Comparison of ENCODE assay signal across 17 cellular contexts in genomic region chr10:50560370-50560769, GRCh38.
A peak's percentile ranks its signal among the peaks of the same experiment; 100 is the strongest.
DNase-seq lines count a peak whose midpoint lies in the region; ATAC-seq, FAIRE-seq and TF ChIP-seq lines count a peak whose summit lies in the region.
"Had no signal": no experiment of that assay in that cellular context is flagged by ENCODE, and none has a peak within 500 bp of the region (broad histone marks: within the 10 kb centered on the region; RNA-seq: fewer than 3 reads in every experiment).

No MANE protein-coding gene starts in this region.

- POLR2A ChIA-PET in HEK293 (lab: Yijun Ruan, JAX), result no interaction called here
- POLR2A ChIA-PET in K562 (lab: Yijun Ruan, JAX), result no interaction called here
- POLR2A ChIA-PET in PC-9 (lab: Charles Lee; ENCODE audit: unreplicated experiment), result no interaction called here

- no peak for TF ChIP-seq RAD21 in K562 (CRISPR knock-in tag; conservative IDR thresholded peaks at IDR 0.05 in 1 of 2, IDR thresholded peaks at IDR 0.05 in 1 of 2)

- TF ChIP-seq CTCF in HEK293 (tag by site-specific recombination; IDR thresholded peaks at IDR 0.05) (no peak), K562 (IDR thresholded peaks at IDR 0.05 in 2 of 3, conservative IDR thresholded peaks at IDR 0.05 in 1 of 3; ENCODE audit: insufficient read depth in 2 of 3, low read depth in 1 of 3, low read length in 3 of 3) (no peak), kidney (IDR thresholded peaks at IDR 0.05; ENCODE audit: borderline replicate concordance, extremely low read depth, insufficient read depth) (no peak), thyroid gland (IDR thresholded peaks at IDR 0.05) (no peak), PC-9 (conservative IDR thresholded peaks at IDR 0.05) (no peak)

- H3K4me3 ChIP-seq in HEK293 (ENCODE audit: low read depth, low read length), result no peak overlapping the region
- H3K4me3 ChIP-seq in K562, result no peak overlapping the region
- no peak overlapping the region for H3K4me3 ChIP-seq in kidney (ENCODE audit: low read length in 2 of 2)
- no peak overlapping the region for H3K4me3 ChIP-seq in thyroid gland (replicated peaks in 1 of 3)
- no peak overlapping the region for H3K4me3 ChIP-seq in PC-9
- H3K4me3 ChIP-seq: BLaER1 had no signal

- H2AFZ ChIP-seq in K562 (ENCODE audit: low read depth, low read length) (no peak overlapping the region), PC-9 (no peak overlapping the region)

- peaks cover 88% of the 10 kb centered on the region for H3K79me2 ChIP-seq in K562 (ENCODE audit: control insufficient read depth, insufficient read depth, low read length)
- H3K79me2 ChIP-seq in PC-9 (ENCODE audit: low read depth), result 0 out of 2 replicates have a peak, but pooled peaks cover 2% of the 10 kb centered on the region

- H3K9me3 ChIP-seq in HEK293 (ENCODE audit: control insufficient read depth, insufficient read depth, low read depth, low read length) (no peaks in the 10 kb centered on the region), K562 (replicated peaks; ENCODE audit: control insufficient read depth, insufficient read depth, low read depth, low read length) (no peaks in the 10 kb centered on the region), kidney (ENCODE audit: control insufficient read depth in 1 of 2, low read length in 2 of 2) (no peaks in the 10 kb centered on the region), thyroid gland (no peaks in the 10 kb centered on the region), PC-9 (ENCODE audit: insufficient read depth, low read depth) (no peaks in the 10 kb centered on the region)
- H3K9me3 ChIP-seq: BLaER1 had no signal

- H3K27me3 ChIP-seq in K562 (ENCODE audit: control insufficient read depth in 2 of 2, insufficient read depth in 2 of 2, low read length in 2 of 2) (no peaks in the 10 kb centered on the region), thyroid gland (no peaks in the 10 kb centered on the region), PC-9 (ENCODE audit: insufficient read depth, low read depth) (no peaks in the 10 kb centered on the region)
- H3K27me3 ChIP-seq: BLaER1 had no signal

- no TSS peak for BruUV-seq in K562 (replicated peaks; lab: Mats Ljungman, UMichigan)
- BruUV-seq in PC-9 (replicated peaks; lab: Mats Ljungman, UMichigan), result no TSS peak

- H3K36me3 ChIP-seq in HEK293 (ENCODE audit: control insufficient read depth in 2 of 2, insufficient read depth in 1 of 2, low read length in 2 of 2), result no peaks in the 10 kb centered on the region
- H3K36me3 ChIP-seq in K562 (ENCODE audit: control insufficient read depth, insufficient read depth, low read length), result peaks cover 29% of the 10 kb centered on the region
- H3K36me3 ChIP-seq in kidney (ENCODE audit: control insufficient read depth in 1 of 2, insufficient read depth in 2 of 2, low read length in 2 of 2), result no peaks in the 10 kb centered on the region
- no peaks in the 10 kb centered on the region for H3K36me3 ChIP-seq in thyroid gland
- no peaks in the 10 kb centered on the region for H3K36me3 ChIP-seq in PC-9 (ENCODE audit: low read depth)
- H3K36me3 ChIP-seq: BLaER1 had no signal

- no peaks in the 10 kb centered on the region for H3K9me1 ChIP-seq in K562 (ENCODE audit: control insufficient read depth, insufficient read depth, low read length)

- no peak for ATAC-seq in K562
- ATAC-seq: HCT116 had no signal

- no peak overlapping the region for H3K27ac ChIP-seq in HEK293 (ENCODE audit: extremely low read depth, low read depth, low read length)
- H3K27ac ChIP-seq in K562 (ENCODE audit: extremely low read depth, low read depth, low read length), result no peak overlapping the region
- H3K27ac ChIP-seq in kidney (ENCODE audit: low read depth in 2 of 2, low read length in 2 of 2), result no peak overlapping the region
- H3K27ac ChIP-seq in thyroid gland, result peak overlapping the region in 2 of 3 donors; percentile 77 to 81
- H3K27ac ChIP-seq in PC-9, result no peak overlapping the region
- H3K27ac ChIP-seq: BLaER1 had no signal

- H3F3A ChIP-seq in PC-9 (ENCODE audit: insufficient read depth, low read depth), result peaks cover 10% of the 10 kb centered on the region

- TF ChIP-seq POLR2A in K562 (conservative IDR thresholded peaks at IDR 0.05) (no peak), thyroid gland (IDR thresholded peaks at IDR 0.05) (no peak)

- H3K4me1 ChIP-seq in HEK293 (ENCODE audit: control insufficient read depth, insufficient read depth, low read length), result peaks cover 2% of the 10 kb centered on the region; the same call in 1 of the 2 replicates
- H3K4me1 ChIP-seq in K562 (replicated peaks in 1 of 2; ENCODE audit: control insufficient read depth in 2 of 2, insufficient read depth in 2 of 2, low read length in 2 of 2), result peaks cover 28 to 69% of the 10 kb centered on the region in 2 experiments
- H3K4me1 ChIP-seq in kidney (ENCODE audit: control insufficient read depth in 1 of 2, insufficient read depth in 1 of 2, low read depth in 1 of 2, low read length in 2 of 2), result peaks cover 27 to 40% of the 10 kb centered on the region in 2 donors
- peaks cover 28 to 39% of the 10 kb centered on the region in 2 donors for H3K4me1 ChIP-seq in thyroid gland
- H3K4me1 ChIP-seq in PC-9 (replicated peaks; ENCODE audit: insufficient read depth), result peaks cover 8% of the 10 kb centered on the region

- CTCF ChIA-PET in HEK293 (lab: Yijun Ruan, JAX) (no interaction called here), K562 (lab: Yijun Ruan, JAX; ENCODE audit: low intra/inter-chr PET ratio) (interaction anchor here (2.4 kb wide), 1 partner anchor 62 kb away, joined by 9 read pairs; no protein-coding TSS in a partner anchor), PC-9 (lab: Charles Lee) (no interaction called here)

- H3K4me2 ChIP-seq in K562 (ENCODE audit: insufficient read depth, low read length) (no peak overlapping the region), PC-9 (no peak overlapping the region)
- H3K4me2 ChIP-seq: BLaER1 had no signal

- no peaks in the 10 kb centered on the region for H3K9me2 ChIP-seq in PC-9 (ENCODE audit: insufficient read depth)

- H3K9ac ChIP-seq in K562 (ENCODE audit: insufficient read depth in 1 of 2, low read depth in 2 of 2, low read length in 2 of 2) (no peak overlapping the region), kidney (ENCODE audit: low read length in 2 of 2) (no peak overlapping the region)
- H3K9ac ChIP-seq: BLaER1 had no signal

- WGBS in K562 (ENCODE audit: insufficient coverage, low coverage, missing lambda C conversion rate), result 63% methylated on average over 1 of the region's 1 CpG
- 87 to 94% methylated on average over 1 of the region's 1 CpG for WGBS in thyroid gland, 2 donors

- intact Hi-C loops in K562 (cut with micrococcal nuclease) (no loop called here), kidney (cut with DNase I) (no loop called here), thyroid gland (cut with DNase I) (no loop called here), PC-9 (cut with micrococcal nuclease; ENCODE audit: unreplicated experiment) (loop anchor here (5.0 to 10.0 kb wide), 3 partner anchors 47 to 184 kb away; no protein-coding TSS in a partner anchor)

- H4K20me1 ChIP-seq in K562 (replicated peaks; ENCODE audit: control insufficient read depth, insufficient read depth, low read length), result no peaks in the 10 kb centered on the region
- no peaks in the 10 kb centered on the region for H4K20me1 ChIP-seq in PC-9 (ENCODE audit: insufficient read depth)

- no peak for FAIRE-seq in K562 (lab: Jason Lieb, UNC)
- peak; percentile 99 for FAIRE-seq in kidney (lab: Jason Lieb, UNC)

- TF ChIP-seq EP300 in K562 (IDR thresholded peaks at IDR 0.05; ENCODE audit: low read length), result no peak

- DNase-seq in K562 (ENCODE audit: extremely low read depth in 1 of 4, low spot score in 3 of 4) (no peak), kidney (no peak), thyroid gland (no peak), PC-9 (no peak), NCI-H345 (lab: John Stamatoyannopoulos, UW) (no peak)
- no peak for DNase-seq in stimulated activated CD8-positive, alpha-beta memory T cell treated with anti-CD3 and anti-CD28 coated beads, Interleukin-4, amount 100 ng/mL, for 48 hours
- DNase-seq: 8988T; CD4-positive, alpha-beta memory T cell; DMS153; DMS79; GDM1; GOT3; H7; IMR-90 had no signal

- in situ Hi-C loops in K562 (cut with MboI), result no loop called here

TF ChIP-seq in HEK293, 187 proteins besides CTCF, POLR2A, EP300 and RAD21 (continues in another document):
- TF ChIP-seq PRDM6 (tag by site-specific recombination; IDR thresholded peaks at IDR 0.05), result no peak

TF ChIP-seq in K562, 482 proteins besides CTCF, POLR2A, EP300 and RAD21:
- TF ChIP-seq EP400 (IDR thresholded peaks at IDR 0.05), result peak; percentile 31; the same call in 1 of the 2 replicates
- TF ChIP-seq CBFB (CRISPR knock-in tag; IDR thresholded peaks at IDR 0.05), result no peak
- TF ChIP-seq GTF2A2 (tag; IDR thresholded peaks at IDR 0.05), result no peak
- TF ChIP-seq ZNF184 (CRISPR knock-in tag; IDR thresholded peaks at IDR 0.05), result no peak
- TF ChIP-seq RBM17 (IDR thresholded peaks at IDR 0.05; ENCODE audit: borderline replicate concordance, low read depth, low read length), result no peak
- TF ChIP-seq CBX5 (IDR thresholded peaks at IDR 0.05; ENCODE audit: borderline replicate concordance, low read depth), result no peak
- peak; percentile 19 for TF ChIP-seq TAF9B (IDR thresholded peaks at IDR 0.05; ENCODE audit: partially characterized antibody)
- TF ChIP-seq RFX5 (IDR thresholded peaks at IDR 0.05; ENCODE audit: low read depth, low read length), result peak; percentile 43; the same call in 1 of the 2 replicates
- TF ChIP-seq PTTG1 (tag; IDR thresholded peaks at IDR 0.05; ENCODE audit: low read depth), result no peak
- no peak for TF ChIP-seq HDAC3 (IDR thresholded peaks at IDR 0.05; ENCODE audit: borderline replicate concordance, partially characterized antibody)
- no peak for TF ChIP-seq GTF2F1 (IDR thresholded peaks at IDR 0.05; ENCODE audit: low read depth, low read length)
- peak in 1 of 2 experiments; percentile 96 for TF ChIP-seq NCOA2 (IDR thresholded peaks at IDR 0.05; ENCODE audit: partially characterized antibody in 2 of 2)

Comparison
In these comparisons a context has a peak if more than half of its experiments do, and no peak if none do; other contexts are left out.
1. H3K27ac ChIP-seq: peak in thyroid gland (2 of 3); none in HEK293 (single experiment), K562 (single experiment), kidney (0 of 2) and PC-9 (single experiment).
2. Of the 44 proteins assayed by ChIP-seq in both K562 and HEK293: peak only in K562: none; only in HEK293: ATF2; in both: none; in neither: 43.